Comparison of ENCODE assay signal across 1 cellular context in genomic region chr11:123233978-123234340, GRCh38.
TF ChIP-seq lines count a peak whose summit lies in the region.

No MANE protein-coding gene starts in this region.

TF ChIP-seq in GM12878, 131 proteins besides CTCF, POLR2A, EP300 and RAD21:
- no peak for TF ChIP-seq RAD51 (IDR thresholded peaks at IDR 0.05)
